9 cellular contexts compared by ENCODE assay signal in the genomic region with DNA sequence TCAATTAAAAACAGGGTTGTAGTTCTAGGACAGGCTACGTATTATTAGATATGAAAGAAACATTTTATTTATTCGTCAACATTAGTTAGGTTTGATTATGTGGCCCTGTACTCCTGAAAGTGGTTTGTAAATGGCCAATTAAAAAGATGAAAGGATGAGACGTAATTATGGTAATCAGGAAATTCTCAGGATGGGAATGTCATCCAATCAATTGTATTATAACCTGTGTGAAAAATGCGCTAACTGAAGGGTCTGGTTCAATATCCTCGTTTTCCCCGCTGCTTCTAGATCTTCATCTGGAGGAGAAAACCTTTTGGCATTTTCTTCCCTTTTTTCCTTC. TPM values are rescaled to one million over a fixed set of nuclear protein-coding genes. Genes with fewer than 3 reads are reported as not detected.
DNase-seq lines count a peak whose midpoint lies in the region; ATAC-seq and TF ChIP-seq lines count a peak whose summit lies in the region.
"Had no signal": no experiment of that assay in that cellular context is flagged by ENCODE, and none has a peak within 500 bp of the region (broad histone marks: within the 10 kb centered on the region; RNA-seq: fewer than 3 reads in every experiment).

No MANE protein-coding gene starts in this region.

- peak overlapping the region; percentile 98 for H3K4me3 ChIP-seq in A673 (ENCODE audit: low read depth, low read length, poor library complexity, severe bottlenecking)
- H3K4me3 ChIP-seq in DND-41 (ENCODE audit: low read depth in 1 of 2, low read length in 2 of 2): peak overlapping the region in 1 of 2 experiments; percentile 80; a peak in 1 of 4 replicates
- peak overlapping the region; percentile 92; the same call in 1 of the 2 replicates for H3K4me3 ChIP-seq in iPS-20b (ENCODE audit: low read length)

- intact Hi-C loops in A673 (cut with micrococcal nuclease; ENCODE audit: unreplicated experiment): no loop called here

- H3K4me1 ChIP-seq in A673 (ENCODE audit: insufficient read depth, low read length, poor library complexity, severe bottlenecking): peaks cover 34% of the 10 kb centered on the region
- H3K4me1 ChIP-seq in DND-41 (ENCODE audit: insufficient read depth, low read length): peaks cover 46% of the 10 kb centered on the region
- H3K4me1 ChIP-seq in iPS-20b (ENCODE audit: insufficient read depth, low read length): peaks cover 23% of the 10 kb centered on the region

- TF ChIP-seq CTCF in A673 (conservative IDR thresholded peaks at IDR 0.05; ENCODE audit: low read depth, low read length) (no peak), DND-41 (IDR thresholded peaks at IDR 0.05; ENCODE audit: borderline replicate concordance, extremely low read depth, low read length, poor library complexity, severe bottlenecking) (no peak), VCaP (conservative IDR thresholded peaks at IDR 0.05) (no peak)

- H3K9ac ChIP-seq in DND-41 (ENCODE audit: low read depth, low read length) (no peak overlapping the region), iPS-20b (ENCODE audit: low read depth, low read length) (no peak overlapping the region)

- H3K27me3 ChIP-seq in A673 (replicated peaks; ENCODE audit: insufficient read depth, low read depth, low read length, poor library complexity): no peaks in the 10 kb centered on the region
- no peaks in the 10 kb centered on the region for H3K27me3 ChIP-seq in DND-41 (ENCODE audit: insufficient read depth, low read length, poor library complexity)
- no peaks in the 10 kb centered on the region for H3K27me3 ChIP-seq in iPS-20b (ENCODE audit: insufficient read depth, low read length)
- H3K27me3 ChIP-seq: cardiac muscle cell had no signal

- H3K36me3 ChIP-seq in A673 (ENCODE audit: insufficient read depth, low read length, poor library complexity, severe bottlenecking): peaks cover 40% of the 10 kb centered on the region
- H3K36me3 ChIP-seq in DND-41 (ENCODE audit: insufficient read depth, low read length): peaks cover 44% of the 10 kb centered on the region
- H3K36me3 ChIP-seq in iPS-20b (ENCODE audit: insufficient read depth, low read depth, low read length): peaks cover 43% of the 10 kb centered on the region

- no TSS peak for BruUV-seq in A673 (replicated peaks; lab: Mats Ljungman, UMichigan)

- in situ Hi-C loops in ACHN (cut with HindIII; ENCODE audit: low pct_ligation_motif_present, low pct_unique_long_range_greater_than_20kb, low sequenced_read_pairs): no loop called here

- POLR2A ChIA-PET in A673 (lab: Charles Lee; ENCODE audit: low non-redundant PET): no interaction called here

- DNase-seq in A673 (ENCODE audit: low spot score): no peak
- no peak for DNase-seq in DND-41
- no peak for DNase-seq in ACHN
- no peak for DNase-seq in activated CD4-positive, CD25-positive, alpha-beta regulatory T cell (lab: John Stamatoyannopoulos, UW)
- DNase-seq in SW480 (ENCODE audit: low spot score): no peak

- CTCF ChIA-PET in A673 (lab: Charles Lee): no interaction called here

- H3K4me2 ChIP-seq in DND-41 (ENCODE audit: insufficient read depth, low read length): no peak overlapping the region

- H3K27ac ChIP-seq in A673 (ENCODE audit: low read depth, low read length, poor library complexity, severe bottlenecking) (no peak overlapping the region), DND-41 (ENCODE audit: low read length) (no peak overlapping the region), VCaP (peak overlapping the region; percentile 92; the same call in 1 of the 2 replicates), iPS-20b (ENCODE audit: low read length) (peak overlapping the region; percentile 44)

- H2AFZ ChIP-seq in DND-41 (ENCODE audit: low read depth, low read length): peak overlapping the region; percentile 67

- peaks cover 30% of the 10 kb centered on the region for H3K79me2 ChIP-seq in DND-41 (ENCODE audit: insufficient read depth, low read length)

- H3K9me3 ChIP-seq in A673 (ENCODE audit: low read depth, low read length, poor library complexity, severe bottlenecking) (no peaks in the 10 kb centered on the region), DND-41 (ENCODE audit: insufficient read depth, low read length, severe bottlenecking) (no peaks in the 10 kb centered on the region), iPS-20b (ENCODE audit: insufficient read depth, low read depth, low read length) (no peaks in the 10 kb centered on the region)

- peaks cover 16% of the 10 kb centered on the region for H4K20me1 ChIP-seq in DND-41 (ENCODE audit: insufficient read depth, low read length)

- ATAC-seq in DND-41 (ENCODE audit: insufficient read depth, low read depth): no peak
- no peak for ATAC-seq in HG02970 (IDR thresholded peaks at IDR 0.05; ENCODE audit: low FRiP score, unreplicated experiment)

RNA-seq across cellular contexts. Expression of a gene that starts 0.4 kb away (rescaled TPM):
- 1,734 and 1,770 TPM in 2 replicates for total RNA-seq in A673 (2021)

RNA-seq across cellular contexts. Expression of a gene that starts 5.6 kb away (rescaled TPM):
- 43.8 and 45.2 TPM in 2 replicates for total RNA-seq in A673 (2021)

RNA-seq across cellular contexts. Expression of a gene that starts 32.2 kb away (rescaled TPM):
- total RNA-seq in A673 (2021): 56.2 and 63.2 TPM in 2 replicates

Comparison
In these comparisons a context has a peak if more than half of its experiments do, and no peak if none do; other contexts are left out.
1. H3K27ac ChIP-seq: peak in VCaP (single experiment) and iPS-20b (single experiment); none in A673 (single experiment) and DND-41 (single experiment).